23 cellular contexts compared by ENCODE assay signal in genomic region chr4:76527666-76528065, GRCh38.
"Had no signal": no experiment of that assay in that cellular context is flagged by ENCODE, and none has a peak within 500 bp of the region (broad histone marks: within the 10 kb centered on the region; RNA-seq: fewer than 3 reads in every experiment).

No MANE protein-coding gene starts in this region.

- H3K4me1 ChIP-seq: left lung, psoas muscle, spleen, testis had no signal

- H3K27ac Mint-ChIP-seq: endodermal cell; naive thymus-derived CD4-positive, alpha-beta T cell; stimulated activated memory B cell treated with anti-CD40 and anti-IgM and Interleukin-4, amounts not matched to agents 10 μg/mL and 1 μg/mL and 100 μg/mL, for 72 hours; stimulated activated naive CD8-positive, alpha-beta T cell treated with anti-CD3 and anti-CD28 coated beads, Interleukin-15, Interleukin-2, amounts not matched to agents 100 ng/mL and 50 ng/mL, for 24 hours had no signal

- H3K27me3 ChIP-seq: heart left ventricle, left lung, testis, transverse colon had no signal

- ATAC-seq: heart left ventricle; naive thymus-derived CD4-positive, alpha-beta T cell; psoas muscle; sciatic nerve; stimulated activated memory B cell treated with anti-CD40 and anti-IgM and Interleukin-4, amounts not matched to agents 10 μg/mL and 1 μg/mL and 100 μg/mL, for 72 hours had no signal

- H3K27ac ChIP-seq: left lung, neutrophil, psoas muscle, spleen, testis had no signal

- H3K9me3 ChIP-seq: heart left ventricle, left lung, neutrophil, psoas muscle, spleen, testis, transverse colon had no signal

- H3K36me3 ChIP-seq: heart left ventricle, left lung, neutrophil, spleen, transverse colon had no signal

- H3K4me1 Mint-ChIP-seq: naive thymus-derived CD4-positive, alpha-beta T cell; stimulated activated memory B cell treated with anti-CD40 and anti-IgM and Interleukin-4, amounts not matched to agents 10 μg/mL and 1 μg/mL and 100 μg/mL, for 72 hours had no signal

- H3K4me3 ChIP-seq: coronary artery, heart left ventricle, left lung, lung, psoas muscle, spleen, testis, transverse colon had no signal

- DNase-seq: effector CD4-positive, alpha-beta T cell; endodermal cell; foreskin melanocyte; heart left ventricle; hypothalamus; islet precursor cell; left lung; naive thymus-derived CD4-positive, alpha-beta T cell; psoas muscle; retina; spleen; stimulated activated CD4-positive, alpha-beta T cell treated with anti-CD3 and anti-CD28 coated beads, Interleukin-15, amount 100 ng/mL, for 24 hours; stimulated activated CD4-positive, alpha-beta T cell treated with anti-CD3 and anti-CD28 coated beads, Interleukin-1b, Interleukin-23, amount 100 ng/mL, for 48 hours; stimulated activated CD4-positive, alpha-beta T cell treated with anti-CD3 and anti-CD28 coated beads, Interleukin-4, amount 100 ng/mL, for 24 hours; testis; transverse colon had no signal

- H3K4me3 Mint-ChIP-seq: endodermal cell; naive thymus-derived CD4-positive, alpha-beta T cell; stimulated activated memory B cell treated with anti-CD40 and anti-IgM and Interleukin-4, amounts not matched to agents 10 μg/mL and 1 μg/mL and 100 μg/mL, for 72 hours; stimulated activated naive CD8-positive, alpha-beta T cell treated with anti-CD3 and anti-CD28 coated beads, Interleukin-15, Interleukin-2, amounts not matched to agents 100 ng/mL and 50 ng/mL, for 24 hours had no signal

- FAIRE-seq: endothelial cell of umbilical vein had no signal

- H3K9me3 Mint-ChIP-seq: endodermal cell; naive thymus-derived CD4-positive, alpha-beta T cell; stimulated activated memory B cell treated with anti-CD40 and anti-IgM and Interleukin-4, amounts not matched to agents 10 μg/mL and 1 μg/mL and 100 μg/mL, for 72 hours; stimulated activated naive CD8-positive, alpha-beta T cell treated with anti-CD3 and anti-CD28 coated beads, Interleukin-15, Interleukin-2, amounts not matched to agents 100 ng/mL and 50 ng/mL, for 24 hours had no signal
